Comparison of ENCODE assay signal across 1 cellular context in genomic region chr6:32212076-32212760, GRCh38.
A peak's percentile ranks its signal among the peaks of the same experiment; 100 is the strongest.
TF ChIP-seq lines count a peak whose summit lies in the region.

No MANE protein-coding gene starts in this region.

TF ChIP-seq in HepG2, 621 proteins besides CTCF, POLR2A, EP300 and RAD21:
- TF ChIP-seq ZNF263 (CRISPR knock-in tag; IDR thresholded peaks at IDR 0.05) (no peak), CEBPB (IDR thresholded peaks at IDR 0.05; ENCODE audit: borderline replicate concordance, low read depth, low read length) (peak; percentile 78; the same call in 1 of the 2 replicates)
